Comparison of ENCODE assay signal across 24 cellular contexts in genomic region chr12:120821878-120822277, GRCh38.
DNase-seq lines count a peak whose midpoint lies in the region; ATAC-seq and TF ChIP-seq lines count a peak whose summit lies in the region.
"Had no signal": no experiment of that assay in that cellular context is flagged by ENCODE, and none has a peak within 500 bp of the region (broad histone marks: within the 10 kb centered on the region; RNA-seq: fewer than 3 reads in every experiment).

No MANE protein-coding gene starts in this region.

- H3K36me3 Mint-ChIP-seq in activated T-cell treated with anti-CD3 and anti-CD28 coated beads, Interleukin-2, amount 50 U/mL, for 4 hours (ENCODE audit: insufficient read depth), result peaks cover 1% of the 10 kb centered on the region
- no peaks in the 10 kb centered on the region for H3K36me3 Mint-ChIP-seq in activated T-helper 17 cell treated with anti-CD3 and anti-CD28 coated beads, Interleukin-2, amount 50 U/mL, for 72 hours (ENCODE audit: low read depth)
- H3K36me3 Mint-ChIP-seq in mesothelial cell of epicardium, result no peaks in the 10 kb centered on the region

- no peak for TF ChIP-seq CTCF in GM13976 (IDR thresholded peaks at IDR 0.05; ENCODE audit: borderline replicate concordance, control extremely low read depth, extremely low read depth, insufficient read depth, missing control alignments)
- no peak for TF ChIP-seq CTCF in neutrophil (IDR thresholded peaks at IDR 0.05)
- no peak for TF ChIP-seq CTCF in mesothelial cell of epicardium (IDR thresholded peaks at IDR 0.05; ENCODE audit: unreplicated experiment)

- peak overlapping the region; percentile 24 for H3K4me3 Mint-ChIP-seq in activated T-cell treated with anti-CD3 and anti-CD28 coated beads, Interleukin-2, amount 50 U/mL, for 4 hours
- H3K4me3 Mint-ChIP-seq in activated T-helper 17 cell treated with anti-CD3 and anti-CD28 coated beads, Interleukin-2, amount 50 U/mL, for 72 hours, result peak overlapping the region; percentile 57
- H3K4me3 Mint-ChIP-seq in mesothelial cell of epicardium, result no peak overlapping the region
- H3K4me3 Mint-ChIP-seq: IgD-negative memory B cell had no signal

- H3K36me3 ChIP-seq in neutrophil, result no peaks in the 10 kb centered on the region
- H3K36me3 ChIP-seq: adrenal gland, BLaER1, breast epithelium, heart right ventricle, thoracic aorta, WERI-Rb-1 had no signal

- ATAC-seq in activated T-cell treated with anti-CD3 and anti-CD28 coated beads, Interleukin-2, amount 50 U/mL, for 4 hours, result peak; percentile 76 to 83
- peak; percentile 90 for ATAC-seq in activated T-helper 17 cell treated with anti-CD3 and anti-CD28 coated beads, Interleukin-2, amount 50 U/mL, for 72 hours (replicated peaks)
- ATAC-seq in HG02623 (IDR thresholded peaks at IDR 0.05; ENCODE audit: unreplicated experiment) (no peak), GM19328 (IDR thresholded peaks at IDR 0.05; ENCODE audit: unreplicated experiment) (no peak)
- ATAC-seq: heart right ventricle had no signal

- H3K4me3 ChIP-seq in neutrophil (ENCODE audit: low read depth in 1 of 2, low read length in 1 of 2), result no peak overlapping the region
- H3K4me3 ChIP-seq: adrenal gland, BLaER1, breast epithelium, heart right ventricle, smooth muscle cell, thoracic aorta had no signal

- in situ Hi-C loops in GM13976 (cut with MboI; ENCODE audit: low sequenced_read_pairs, unreplicated experiment), result no loop called here

- peaks cover 54% of the 10 kb centered on the region for H3K4me1 Mint-ChIP-seq in activated T-cell treated with anti-CD3 and anti-CD28 coated beads, Interleukin-2, amount 50 U/mL, for 4 hours (ENCODE audit: low read depth)
- peaks cover 37% of the 10 kb centered on the region for H3K4me1 Mint-ChIP-seq in activated T-helper 17 cell treated with anti-CD3 and anti-CD28 coated beads, Interleukin-2, amount 50 U/mL, for 72 hours
- peaks cover 48% of the 10 kb centered on the region for H3K4me1 Mint-ChIP-seq in mesothelial cell of epicardium

- no peaks in the 10 kb centered on the region for H3K27me3 Mint-ChIP-seq in activated T-cell treated with anti-CD3 and anti-CD28 coated beads, Interleukin-2, amount 50 U/mL, for 4 hours (ENCODE audit: low read depth)
- H3K27me3 Mint-ChIP-seq in activated T-helper 17 cell treated with anti-CD3 and anti-CD28 coated beads, Interleukin-2, amount 50 U/mL, for 72 hours, result no peaks in the 10 kb centered on the region
- H3K27me3 Mint-ChIP-seq in mesothelial cell of epicardium (ENCODE audit: low read depth), result no peaks in the 10 kb centered on the region
- H3K27me3 Mint-ChIP-seq: IgD-negative memory B cell had no signal

- H3K4me1 ChIP-seq in neutrophil (ENCODE audit: control insufficient read depth in 1 of 2, insufficient read depth in 1 of 2, low read depth in 1 of 2, low read length in 1 of 2), result peaks cover 25 to 33% of the 10 kb centered on the region in 2 experiments
- H3K4me1 ChIP-seq: BLaER1, breast epithelium had no signal

- H3K9me3 ChIP-seq in neutrophil, result no peaks in the 10 kb centered on the region
- H3K9me3 ChIP-seq: adrenal gland, BLaER1, breast epithelium, heart right ventricle, thoracic aorta had no signal

- H3K27ac ChIP-seq in neutrophil, result peak overlapping the region; percentile 25
- H3K27ac ChIP-seq: adrenal gland, BLaER1, breast epithelium, heart right ventricle, thoracic aorta, WERI-Rb-1 had no signal

- H3K27ac Mint-ChIP-seq in activated T-helper 17 cell treated with anti-CD3 and anti-CD28 coated beads, Interleukin-2, amount 50 U/mL, for 72 hours, result peak overlapping the region; percentile 63
- no peak overlapping the region for H3K27ac Mint-ChIP-seq in mesothelial cell of epicardium
- H3K27ac Mint-ChIP-seq: IgD-negative memory B cell; T-helper 2 cell treated with Interferon-gamma antibody and Interleukin-4, amounts not matched to agents 5 μg/mL and 100 μg/mL, for 36 hours had no signal

- no peaks in the 10 kb centered on the region for H3K9me3 Mint-ChIP-seq in activated T-cell treated with anti-CD3 and anti-CD28 coated beads, Interleukin-2, amount 50 U/mL, for 4 hours
- H3K9me3 Mint-ChIP-seq in activated T-helper 17 cell treated with anti-CD3 and anti-CD28 coated beads, Interleukin-2, amount 50 U/mL, for 72 hours, result no peaks in the 10 kb centered on the region
- H3K9me3 Mint-ChIP-seq in mesothelial cell of epicardium, result no peaks in the 10 kb centered on the region
- H3K9me3 Mint-ChIP-seq: IgD-negative memory B cell; T-helper 2 cell treated with Interferon-gamma antibody and Interleukin-4, amounts not matched to agents 5 μg/mL and 100 μg/mL, for 36 hours had no signal

- no peaks in the 10 kb centered on the region for H3K27me3 ChIP-seq in neutrophil
- H3K27me3 ChIP-seq: adrenal gland, BLaER1, breast epithelium, heart right ventricle had no signal

- no peak for DNase-seq in activated T-cell treated with anti-CD3 and anti-CD28 coated beads, Interleukin-2, amount 50 U/mL, for 4 hours
- no peak for DNase-seq in activated T-cell treated with anti-CD3 and anti-CD28 coated beads, Interleukin-2, amount 50 U/mL, for 48 hours
- DNase-seq in GM13976 (ENCODE audit: low spot score) (peak; percentile 56), mesothelial cell of epicardium (ENCODE audit: low spot score in 2 of 2, unreplicated experiment in 2 of 2) (no peak)
- DNase-seq: ACHN; adrenal gland; effector memory CD4-positive, alpha-beta T cell; foreskin fibroblast; heart right ventricle; NCI-H2081; NCI-H345; NCI-H774; occipital lobe; WERI-Rb-1 had no signal

Comparison
In these comparisons a context has a peak if more than half of its experiments do, and no peak if none do; other contexts are left out.
1. ATAC-seq: peak in activated T-cell treated with anti-CD3 and anti-CD28 coated beads, Interleukin-2, amount 50 U/mL, for 4 hours (2 of 2) and activated T-helper 17 cell treated with anti-CD3 and anti-CD28 coated beads, Interleukin-2, amount 50 U/mL, for 72 hours (single experiment); none in HG02623 (single experiment) and GM19328 (single experiment).